In genomic region chr12:50581226-50582184, GRCh38 we compare ENCODE assay signal across 11 cellular contexts.
A peak's percentile ranks its signal among the peaks of the same experiment; 100 is the strongest.
DNase-seq lines count a peak whose midpoint lies in the region; ATAC-seq and TF ChIP-seq lines count a peak whose summit lies in the region.
"Had no signal": no experiment of that assay in that cellular context is flagged by ENCODE, and none has a peak within 500 bp of the region (broad histone marks: within the 10 kb centered on the region; RNA-seq: fewer than 3 reads in every experiment).

No MANE protein-coding gene starts in this region.

- no peak overlapping the region for H2AFZ ChIP-seq in PC-9
- H2AFZ ChIP-seq in fibroblast of lung (ENCODE audit: low read length): no peak overlapping the region

- H3K27ac ChIP-seq in PC-9: peak overlapping the region; percentile 81
- H3K27ac ChIP-seq in fibroblast of lung (ENCODE audit: insufficient read depth, low read length): no peak overlapping the region

- H3K79me2 ChIP-seq in PC-9 (ENCODE audit: low read depth) (peaks cover 46% of the 10 kb centered on the region), fibroblast of lung (ENCODE audit: control insufficient read depth, insufficient read depth, low read length) (no peaks in the 10 kb centered on the region)

- H3K9me3 ChIP-seq in PC-9 (ENCODE audit: insufficient read depth, low read depth): 0 out of 2 replicates have a peak, but pooled peaks cover 2% of the 10 kb centered on the region
- H3K9me3 ChIP-seq in fibroblast of lung (ENCODE audit: control insufficient read depth, insufficient read depth, low read depth, low read length): no peaks in the 10 kb centered on the region

- intact Hi-C loops in PC-9 (cut with micrococcal nuclease; ENCODE audit: unreplicated experiment): no loop called here

- TF ChIP-seq CTCF in PC-9 (conservative IDR thresholded peaks at IDR 0.05): no peak
- no peak for TF ChIP-seq CTCF in fibroblast of lung (conservative IDR thresholded peaks at IDR 0.05 in 1 of 2, IDR thresholded peaks at IDR 0.05 in 1 of 2; ENCODE audit: low read depth in 1 of 2, low read length in 2 of 2)

- H3K4me1 ChIP-seq in PC-9 (replicated peaks; ENCODE audit: insufficient read depth) (peaks cover 39% of the 10 kb centered on the region), fibroblast of lung (ENCODE audit: control insufficient read depth, extremely low read depth, insufficient read depth, low read length) (no peaks in the 10 kb centered on the region)

- ATAC-seq in HG03280 (IDR thresholded peaks at IDR 0.05; ENCODE audit: unreplicated experiment): no peak
- ATAC-seq in HG03175 (IDR thresholded peaks at IDR 0.05; ENCODE audit: unreplicated experiment): no peak

- CTCF ChIA-PET in PC-9 (lab: Charles Lee): interaction anchor here (0.7 kb wide), 1 partner anchor 526 kb away, joined by 6 read pairs; no protein-coding TSS in a partner anchor

- POLR2A ChIA-PET in PC-9 (lab: Charles Lee; ENCODE audit: unreplicated experiment): interaction anchor here (0.6 to 0.7 kb wide), 2 partner anchors 13 to 32 kb away, joined by 3 to 7 read pairs; no protein-coding TSS in a partner anchor

- peaks cover 34% of the 10 kb centered on the region; the same call in 1 of the 2 replicates for H3F3A ChIP-seq in PC-9 (ENCODE audit: insufficient read depth, low read depth)

- no TSS peak for BruUV-seq in PC-9 (replicated peaks; lab: Mats Ljungman, UMichigan)

- peak overlapping the region; percentile 36; the same call in 1 of the 2 replicates for H3K4me3 ChIP-seq in PC-9
- no peak overlapping the region for H3K4me3 ChIP-seq in fibroblast of lung (replicated peaks in 1 of 4; ENCODE audit: control extremely low read depth in 1 of 4, insufficient read depth in 1 of 4, low read depth in 3 of 4, low read length in 4 of 4)

- peak; percentile 44 for DNase-seq in GM04503 (ENCODE audit: low read depth)
- peak; percentile 31 to 70 for DNase-seq in PC-9
- peak; percentile 51 to 98 for DNase-seq in fibroblast of lung (ENCODE audit: low read depth in 2 of 2)
- DNase-seq in renal cortical epithelial cell (ENCODE audit: low read depth): peak; percentile 63
- no peak for DNase-seq in GDM1 (lab: John Stamatoyannopoulos, UW)
- no peak for DNase-seq in activated T-cell treated with anti-CD3 and anti-CD28 coated beads for 4 hours
- DNase-seq: activated effector memory CD4-positive, alpha-beta T cell treated with anti-CD3 and anti-CD28 coated beads, Interleukin-2, amount 50 U/mL, for 16 hours; NCI-H69; stimulated activated CD4-positive, alpha-beta T cell treated with anti-CD3 and anti-CD28 coated beads, Interleukin-4, amount 100 ng/mL, for 24 hours had no signal

- 0 out of 2 replicates have a peak, but pooled peaks cover 8% of the 10 kb centered on the region for H3K36me3 ChIP-seq in PC-9 (ENCODE audit: low read depth)
- no peaks in the 10 kb centered on the region for H3K36me3 ChIP-seq in fibroblast of lung (ENCODE audit: control insufficient read depth, insufficient read depth, low read length)

- H4K20me1 ChIP-seq in PC-9 (ENCODE audit: insufficient read depth) (no peaks in the 10 kb centered on the region), fibroblast of lung (ENCODE audit: control insufficient read depth, extremely low read depth, insufficient read depth, low read length) (no peaks in the 10 kb centered on the region)

- no peak overlapping the region for H3K9ac ChIP-seq in fibroblast of lung (ENCODE audit: insufficient read depth, low read length)

- H3K4me2 ChIP-seq in PC-9 (peak overlapping the region; percentile 69), fibroblast of lung (ENCODE audit: extremely low read depth, insufficient read depth, low read length) (peak overlapping the region; percentile 44)

- H3K9me2 ChIP-seq in PC-9 (ENCODE audit: insufficient read depth): no peaks in the 10 kb centered on the region

- H3K27me3 ChIP-seq in PC-9 (ENCODE audit: insufficient read depth, low read depth): no peaks in the 10 kb centered on the region
- H3K27me3 ChIP-seq in fibroblast of lung (ENCODE audit: control insufficient read depth, insufficient read depth, low read length): no peaks in the 10 kb centered on the region

Comparison
In these comparisons a context has a peak if more than half of its experiments do, and no peak if none do; other contexts are left out.
1. DNase-seq: peak in GM04503 (single experiment), PC-9 (2 of 2), fibroblast of lung (2 of 2) and renal cortical epithelial cell (single experiment); none in GDM1 (single experiment) and activated T-cell treated with anti-CD3 and anti-CD28 coated beads for 4 hours (single experiment).